Comparison of ENCODE assay signal across 13 cellular contexts in genomic region chr22:27581688-27582087, GRCh38.
A peak's percentile ranks its signal among the peaks of the same experiment; 100 is the strongest.
DNase-seq lines count a peak whose midpoint lies in the region; ATAC-seq, FAIRE-seq and TF ChIP-seq lines count a peak whose summit lies in the region.
"Had no signal": no experiment of that assay in that cellular context is flagged by ENCODE, and none has a peak within 500 bp of the region (broad histone marks: within the 10 kb centered on the region; RNA-seq: fewer than 3 reads in every experiment).

No MANE protein-coding gene starts in this region.

- H3K4me3 ChIP-seq in body of pancreas (no peak overlapping the region), pancreas (no peak overlapping the region), vagina (no peak overlapping the region)

- no peaks in the 10 kb centered on the region for H3K4me1 Mint-ChIP-seq in WTC11
- H3K4me1 Mint-ChIP-seq: memory B cell had no signal

- CTCF ChIA-PET in WTC11 (lab: Charles Lee), result no interaction called here

- no peak overlapping the region for H3K27ac Mint-ChIP-seq in WTC11
- H3K27ac Mint-ChIP-seq: memory B cell had no signal

- POLR2A ChIA-PET in WTC11 (lab: Charles Lee), result no interaction called here

- TF ChIP-seq CTCF in body of pancreas (IDR thresholded peaks at IDR 0.05), result no peak
- no peak for TF ChIP-seq CTCF in pancreas (IDR thresholded peaks at IDR 0.05)
- TF ChIP-seq CTCF in vagina (IDR thresholded peaks at IDR 0.05), result no peak
- no peak for TF ChIP-seq CTCF in WTC11 (IDR thresholded peaks at IDR 0.05)

- H3K27ac ChIP-seq in body of pancreas (no peak overlapping the region), pancreas (no peak overlapping the region), vagina (peak overlapping the region; percentile 45)
- H3K27ac ChIP-seq: foreskin keratinocyte had no signal

- H3K4me3 Mint-ChIP-seq in WTC11, result no peak overlapping the region
- H3K4me3 Mint-ChIP-seq: memory B cell had no signal

- H3K27me3 ChIP-seq in body of pancreas (no peaks in the 10 kb centered on the region), pancreas (no peaks in the 10 kb centered on the region), vagina (no peaks in the 10 kb centered on the region)
- H3K27me3 ChIP-seq: foreskin keratinocyte had no signal

- no peaks in the 10 kb centered on the region for H3K9me3 Mint-ChIP-seq in WTC11
- H3K9me3 Mint-ChIP-seq: memory B cell had no signal

- no peaks in the 10 kb centered on the region for H3K9me3 ChIP-seq in body of pancreas
- no peaks in the 10 kb centered on the region for H3K9me3 ChIP-seq in pancreas
- no peaks in the 10 kb centered on the region for H3K9me3 ChIP-seq in vagina

- peaks cover 4% of the 10 kb centered on the region for H3K27me3 Mint-ChIP-seq in WTC11 (ENCODE audit: low read depth)

- 80 to 92% methylated on average over 8 of the region's 8 CpGs for WGBS in body of pancreas, 2 donors
- 88 to 92% methylated on average over 8 of the region's 8 CpGs for WGBS in pancreas, 2 donors

- intact Hi-C loops in body of pancreas (cut with DNase I) (no loop called here), left cardiac atrium (cut with DNase I) (no loop called here), pancreas (cut with DNase I) (no loop called here), vagina (cut with DNase I) (no loop called here)

- H3K36me3 ChIP-seq in body of pancreas (replicated peaks in 1 of 2; ENCODE audit: insufficient read depth in 1 of 2, low read depth in 2 of 2) (no peaks in the 10 kb centered on the region), pancreas (no peaks in the 10 kb centered on the region), vagina (no peaks in the 10 kb centered on the region)

- ATAC-seq in body of pancreas, result peak; percentile 24
- peak; percentile 78 to 85 for ATAC-seq in left cardiac atrium
- peak in 3 of 4 donors; percentile 51 to 58 (median 53) for ATAC-seq in pancreas
- no peak for ATAC-seq in WTC11
- ATAC-seq: foreskin keratinocyte had no signal

- no peaks in the 10 kb centered on the region for H3K36me3 Mint-ChIP-seq in WTC11
- H3K36me3 Mint-ChIP-seq: memory B cell had no signal

- DNase-seq in body of pancreas (peak; percentile 23 to 52 (median 36)), left cardiac atrium (peak; percentile 84), pancreas (peak in 1 of 6 donors; percentile 27), vagina (ENCODE audit: extremely low spot score in 2 of 2) (peak in 1 of 2 donors; percentile 93), erythroblast (lab: John Stamatoyannopoulos, UW) (no peak), WTC11 (ENCODE audit: low spot score) (no peak), NAMALWA (ENCODE audit: low spot score) (no peak), T1000 (lab: John Stamatoyannopoulos, UW) (no peak)
- DNase-seq: activated T-cell treated with anti-CD3 and anti-CD28 coated beads, Interleukin-2, amount 50 U/mL, for 1 hour; DMS153; foreskin keratinocyte; NCI-H524 had no signal

- no peak for TF ChIP-seq POLR2A in body of pancreas (IDR thresholded peaks at IDR 0.05)
- TF ChIP-seq POLR2A in vagina (IDR thresholded peaks at IDR 0.05), result no peak
- no peak for TF ChIP-seq POLR2A in erythroblast (IDR thresholded peaks at IDR 0.05; ENCODE audit: low read length)

- H3K4me1 ChIP-seq in body of pancreas (peaks cover 14% of the 10 kb centered on the region), pancreas (no peaks in the 10 kb centered on the region), vagina (peaks cover 17% of the 10 kb centered on the region)

- no peak for FAIRE-seq in pancreas (lab: Jason Lieb, UNC)

TF ChIP-seq in WTC11, 78 proteins besides CTCF, POLR2A, EP300 and RAD21:
- TF ChIP-seq ZNF121 (CRISPR knock-in tag; IDR thresholded peaks at IDR 0.05) (no peak), FOXP4 (CRISPR knock-in tag; IDR thresholded peaks at IDR 0.05) (no peak), NFATC4 (CRISPR knock-in tag; IDR thresholded peaks at IDR 0.05) (no peak), NR1H2 (CRISPR knock-in tag; IDR thresholded peaks at IDR 0.05) (no peak), JAZF1 (CRISPR knock-in tag; IDR thresholded peaks at IDR 0.05) (no peak), ATF2 (CRISPR knock-in tag; IDR thresholded peaks at IDR 0.05; ENCODE audit: borderline replicate concordance, low read depth) (no peak)

Comparison
In these comparisons a context has a peak if more than half of its experiments do, and no peak if none do; other contexts are left out.
1. DNase-seq: peak in body of pancreas (4 of 4) and left cardiac atrium (single experiment); none in erythroblast (0 of 2), WTC11 (single experiment), NAMALWA (single experiment) and T1000 (single experiment).